ENCODE assay signal across 9 cellular contexts in the genomic region with DNA sequence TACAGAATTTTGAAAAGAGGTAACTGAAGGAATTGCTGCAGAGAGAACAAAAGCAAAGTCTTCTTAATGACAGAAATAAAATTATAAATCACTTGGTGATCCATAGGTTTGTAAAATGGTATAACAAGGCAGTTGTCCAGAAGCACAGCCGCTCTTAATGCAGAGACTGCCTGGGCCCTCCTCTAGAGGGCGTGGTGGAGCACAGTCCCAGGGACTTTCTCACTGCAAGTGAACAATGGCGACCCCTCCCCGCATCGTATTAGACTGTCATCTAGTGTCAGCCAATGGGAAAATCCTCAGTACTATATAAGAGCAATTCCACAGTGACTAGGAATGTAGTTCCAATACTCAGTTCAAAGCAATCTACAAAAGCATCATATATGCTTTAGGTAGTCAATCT. TPM values are rescaled to one million over a fixed set of nuclear protein-coding genes. Genes with fewer than 3 reads are reported as not detected.
DNase-seq lines count a peak whose midpoint lies in the region; FAIRE-seq and TF ChIP-seq lines count a peak whose summit lies in the region.
"Had no signal": no experiment of that assay in that cellular context is flagged by ENCODE, and none has a peak within 500 bp of the region (broad histone marks: within the 10 kb centered on the region; RNA-seq: fewer than 3 reads in every experiment).

No MANE protein-coding gene starts in this region.

- peak; percentile 70 to 74 for TF ChIP-seq RAD21 in H1 (IDR thresholded peaks at IDR 0.05 in 1 of 2, conservative IDR thresholded peaks at IDR 0.05 in 1 of 2; ENCODE audit: low read depth in 2 of 2, low read length in 2 of 2)

- no peak for TF ChIP-seq POLR2A in H1 (IDR thresholded peaks at IDR 0.05; ENCODE audit: control extremely low read depth in 1 of 2, low read depth in 2 of 2, low read length in 2 of 2)

- no peak overlapping the region for H3K56ac ChIP-seq in H1 (replicated peaks; ENCODE audit: insufficient read length, low read depth, low read length)

- no peak overlapping the region for H2BK15ac ChIP-seq in H1 (ENCODE audit: low read length)

- no peak overlapping the region for H3K14ac ChIP-seq in H1 (ENCODE audit: insufficient read length)

- H3K36me3 ChIP-seq in NT2/D1 (ENCODE audit: insufficient read depth, insufficient read length, low read length), result no peaks in the 10 kb centered on the region
- H3K36me3 ChIP-seq in H1 (ENCODE audit: control insufficient read depth in 2 of 4, insufficient read depth in 4 of 4, low read length in 3 of 4), result no peaks in the 10 kb centered on the region

- WGBS in H1 (ENCODE audit: extremely low coverage in 1 of 2, insufficient coverage in 1 of 2, insufficient read length in 1 of 2, insufficient replicate concordance in 2 of 2, low coverage in 1 of 2, low lambda C conversion rate in 2 of 2, missing lambda C conversion rate in 1 of 2), 2 experiments, result 29% methylated on average over 5 of the region's 5 CpGs; no CpG with 5 or more reads in 1 of the 2 experiments

- H3K27ac ChIP-seq in H1 (ENCODE audit: low read depth, low read length), result no peak overlapping the region

- no peaks in the 10 kb centered on the region for H3K4me1 ChIP-seq in NT2/D1 (ENCODE audit: insufficient read depth, insufficient read length)
- H3K4me1 ChIP-seq in H1 (replicated peaks in 1 of 4; ENCODE audit: control insufficient read depth in 3 of 4, insufficient read depth in 4 of 4, low read length in 3 of 4), result no peaks in the 10 kb centered on the region

- no peaks in the 10 kb centered on the region for H3K27me3 ChIP-seq in NT2/D1 (ENCODE audit: insufficient read depth, insufficient read length)
- no peaks in the 10 kb centered on the region for H3K27me3 ChIP-seq in H1 (replicated peaks in 1 of 4; ENCODE audit: control insufficient read depth in 3 of 4, extremely low read depth in 1 of 4, insufficient read depth in 3 of 4, low read length in 3 of 4)

- CTCF ChIA-PET in H1 (lab: Charles Lee; ENCODE audit: partially characterized antibody), result interaction anchor here (0.6 to 1.7 kb wide), 8 partner anchors 12 to 391 kb away, joined by 3 to 10 read pairs (median 3); no protein-coding TSS in a partner anchor

- H2BK12ac ChIP-seq in H1 (ENCODE audit: low read depth, low read length), result no peak overlapping the region

- H2BK20ac ChIP-seq in H1 (ENCODE audit: low read length), result no peak overlapping the region

- H3K9ac ChIP-seq in NT2/D1 (ENCODE audit: insufficient read length, low read depth), result no peak overlapping the region
- H3K9ac ChIP-seq in H1 (replicated peaks in 1 of 4; ENCODE audit: extremely low read depth in 1 of 4, low read depth in 3 of 4, low read length in 3 of 4), result no peak overlapping the region

- H4K20me1 ChIP-seq in H1 (replicated peaks in 1 of 2; ENCODE audit: control insufficient read depth in 1 of 2, insufficient read depth in 2 of 2, low read length in 2 of 2), result no peaks in the 10 kb centered on the region

- H2BK5ac ChIP-seq in H1 (ENCODE audit: low read depth, low read length), result no peak overlapping the region

- H2AFZ ChIP-seq in H1 (ENCODE audit: low read length), result no peak overlapping the region

- H4K91ac ChIP-seq in H1 (replicated peaks; ENCODE audit: insufficient read length, low read length), result no peak overlapping the region

- TF ChIP-seq EP300 in H1 (IDR thresholded peaks at IDR 0.05; ENCODE audit: borderline replicate concordance in 1 of 2, low read depth in 2 of 2, low read length in 2 of 2), result no peak

- H3K4me3 ChIP-seq in NT2/D1 (ENCODE audit: insufficient read length, low read depth) (no peak overlapping the region), H1 (ENCODE audit: extremely low read depth in 1 of 4, insufficient read depth in 2 of 4, low read depth in 3 of 4, low read length in 4 of 4) (no peak overlapping the region)

- H3K4ac ChIP-seq in H1 (replicated peaks; ENCODE audit: insufficient read length, low read depth, low read length), result no peak overlapping the region

- H4K5ac ChIP-seq in H1 (ENCODE audit: insufficient read length, low read depth, low read length), result no peak overlapping the region

- TF ChIP-seq CTCF in H1 (IDR thresholded peaks at IDR 0.05; ENCODE audit: control extremely low read depth in 1 of 3, insufficient read depth in 1 of 3, low read depth in 1 of 3, low read length in 3 of 3), result peak; percentile 84 to 97 (median 92)

- H3K18ac ChIP-seq in H1 (ENCODE audit: extremely low read depth, low read length), result no peak overlapping the region

- H3K9me3 ChIP-seq in NT2/D1 (ENCODE audit: insufficient read depth, low read length), result peaks cover 20% of the 10 kb centered on the region; the same call in 1 of the 2 replicates
- peaks cover 0 to 6% of the 10 kb centered on the region in 2 experiments; a peak in 1 of 4 replicates for H3K9me3 ChIP-seq in H1 (ENCODE audit: insufficient read depth in 2 of 2, low read depth in 1 of 2, low read length in 1 of 2)

- no peak overlapping the region for H4K8ac ChIP-seq in H1 (ENCODE audit: extremely low read depth, insufficient read depth, low read length)

- peak; percentile 93 for FAIRE-seq in H1 (lab: Jason Lieb, UNC)
- FAIRE-seq in urothelium cell line (lab: Jason Lieb, UNC), result no peak
- FAIRE-seq: TTC549 had no signal

- H2AK5ac ChIP-seq in H1 (ENCODE audit: low read depth, low read length), result no peak overlapping the region

- no peaks in the 10 kb centered on the region for H3K23me2 ChIP-seq in H1 (ENCODE audit: low read depth, low read length)

- POLR2A ChIA-PET in H1 (lab: Charles Lee; ENCODE audit: partially characterized antibody), result no interaction called here

- H3K79me2 ChIP-seq in H1 (ENCODE audit: control insufficient read depth in 1 of 2, insufficient read depth in 2 of 2, low read length in 2 of 2), result no peaks in the 10 kb centered on the region

- H2BK120ac ChIP-seq in H1 (replicated peaks; ENCODE audit: low read depth, low read length), result no peak overlapping the region

- no peak overlapping the region for H3K23ac ChIP-seq in H1 (ENCODE audit: insufficient read length)

- H3K4me2 ChIP-seq in H1 (ENCODE audit: insufficient read depth in 1 of 2, low read depth in 2 of 2, low read length in 2 of 2), result no peak overlapping the region

- no peaks in the 10 kb centered on the region for H3K79me1 ChIP-seq in H1 (ENCODE audit: low read depth, low read length)

- DNase-seq in stimulated activated naive CD4-positive, alpha-beta T cell treated with Interleukin-2 at 50 U/mL for 16 hours (lab: John Stamatoyannopoulos, UW), result peak; percentile 2
- no peak for DNase-seq in stimulated activated naive CD4-positive, alpha-beta T cell (lab: John Stamatoyannopoulos, UW)
- peak; percentile 62 for DNase-seq in NT2/D1 (ENCODE audit: low read depth, low spot score)
- DNase-seq in H1 (ENCODE audit: low read depth in 1 of 2, low spot score in 2 of 2), result peak; percentile 59 to 86
- peak; percentile 32 for DNase-seq in urothelium cell line (ENCODE audit: low spot score)
- DNase-seq in superior temporal gyrus (ENCODE audit: extremely low spot score), result no peak
- no peak for DNase-seq in germinal center (ENCODE audit: low spot score)
- no peak for DNase-seq in NCI-H2196 (lab: John Stamatoyannopoulos, UW; ENCODE audit: unreplicated experiment)

TF ChIP-seq in H1, 55 proteins besides CTCF, POLR2A, EP300 and RAD21:
- TF ChIP-seq RNF2 (IDR thresholded peaks at IDR 0.05; ENCODE audit: borderline replicate concordance, low read depth, low read length, missing control alignments, poor library complexity, severe bottlenecking), result no peak
- 0 out of 2 replicates have a peak, but pooled peaks have one; percentile 13 for TF ChIP-seq JUN (IDR thresholded peaks at IDR 0.05; ENCODE audit: low read depth, low read length)
- TF ChIP-seq NRF1 (IDR thresholded peaks at IDR 0.05; ENCODE audit: low read depth, low read length), result 0 out of 2 replicates have a peak, but pooled peaks have one; percentile 6
- peak; percentile 84 for TF ChIP-seq YY1 (IDR thresholded peaks at IDR 0.05; ENCODE audit: low read depth, low read length)

RNA-seq across cellular contexts. Expression of a gene that starts 26.4 kb away (rescaled TPM):
- not detected in 2 replicates for total RNA-seq in H1 (2021; fragmentation: NEBNext Ultra II Directional; extraction: Animal tissue kit (Norgen Biotek cat#: 25700))
- not detected in 2 replicates for polyA plus RNA-seq in H1 (2011; rRNA removed)
- not detected for polyA plus RNA-seq in H1 (2011; cell fraction: cytosol; rRNA removed)
- not detected for polyA plus RNA-seq in H1 (2011; cell fraction: nucleus; rRNA removed)
- polyA plus RNA-seq in H1 (2012, experiment 1 of 2), result not detected in 4 replicates
- polyA plus RNA-seq in H1 (2012, experiment 2 of 2), result not detected
- polyA plus RNA-seq in H1 (2013, experiment 1 of 2), result not detected
- polyA plus RNA-seq in H1 (2013, experiment 2 of 2), result not detected
- polyA minus RNA-seq in H1 (2011; rRNA and poly(A)+ RNA removed), result not detected in 2 replicates
- polyA minus RNA-seq in H1 (2011; cell fraction: cytosol; rRNA and poly(A)+ RNA removed), result not detected
- not detected for polyA minus RNA-seq in H1 (2011; cell fraction: nucleus; rRNA and poly(A)+ RNA removed)

RNA-seq across cellular contexts. Expression of a gene that starts 52.9 kb away (rescaled TPM):
- total RNA-seq in H1 (2021; fragmentation: NEBNext Ultra II Directional; extraction: Animal tissue kit (Norgen Biotek cat#: 25700)), result 1.9 and 2.3 TPM in 2 replicates
- polyA plus RNA-seq in H1 (2011; rRNA removed), result 0.58 and 0.73 TPM in 2 replicates
- polyA plus RNA-seq in H1 (2011; cell fraction: cytosol; rRNA removed), result 0.65 TPM
- 1.1 TPM for polyA plus RNA-seq in H1 (2011; cell fraction: nucleus; rRNA removed)
- polyA plus RNA-seq in H1 (2012, experiment 1 of 2), result 0.61 to 1.3 TPM (median 0.75 TPM) in 4 replicates
- 0.04 TPM for polyA plus RNA-seq in H1 (2012, experiment 2 of 2)
- polyA plus RNA-seq in H1 (2013, experiment 1 of 2), result 0.85 TPM
- 0.79 TPM for polyA plus RNA-seq in H1 (2013, experiment 2 of 2)
- 3.8 and 4.1 TPM in 2 replicates for polyA minus RNA-seq in H1 (2011; rRNA and poly(A)+ RNA removed)
- 1.2 TPM for polyA minus RNA-seq in H1 (2011; cell fraction: cytosol; rRNA and poly(A)+ RNA removed)
- 4.9 TPM for polyA minus RNA-seq in H1 (2011; cell fraction: nucleus; rRNA and poly(A)+ RNA removed)

Comparison
In these comparisons a context has a peak if more than half of its experiments do, and no peak if none do; other contexts are left out.
1. DNase-seq: peak in stimulated activated naive CD4-positive, alpha-beta T cell treated with Interleukin-2 at 50 U/mL for 16 hours (single experiment), NT2/D1 (single experiment), H1 (2 of 2) and urothelium cell line (single experiment); none in stimulated activated naive CD4-positive, alpha-beta T cell (0 of 6), superior temporal gyrus (single experiment), germinal center (single experiment) and NCI-H2196 (single experiment).